In genomic region chr12:639566-639965, GRCh38 we compare ENCODE assay signal across 1 cellular context.
TF ChIP-seq lines count a peak whose summit lies in the region.

No MANE protein-coding gene starts in this region.

TF ChIP-seq in A549, 52 proteins besides CTCF, POLR2A, EP300 and RAD21 (continued from another document):
- TF ChIP-seq HMGXB4 (CRISPR knock-in tag; IDR thresholded peaks at IDR 0.05; ENCODE audit: borderline replicate concordance) = no peak
- no peak for TF ChIP-seq POLR2AphosphoS2 (conservative IDR thresholded peaks at IDR 0.05; ENCODE audit: low read length)
- no peak for TF ChIP-seq ELK1 (IDR thresholded peaks at IDR 0.05; ENCODE audit: low read depth, low read length)
- TF ChIP-seq MAX (IDR thresholded peaks at IDR 0.05) = no peak
- no peak for TF ChIP-seq ATOH8 (CRISPR knock-in tag; IDR thresholded peaks at IDR 0.05; ENCODE audit: low read depth)
- no peak for TF ChIP-seq JUNB (IDR thresholded peaks at IDR 0.05)
- TF ChIP-seq USF2 (IDR thresholded peaks at IDR 0.05) = no peak
- no peak for TF ChIP-seq EHF (CRISPR knock-in tag; IDR thresholded peaks at IDR 0.05)
- TF ChIP-seq RCOR1 (IDR thresholded peaks at IDR 0.05; ENCODE audit: low read depth, low read length) = no peak
- TF ChIP-seq E2F6 (IDR thresholded peaks at IDR 0.05; ENCODE audit: borderline replicate concordance, low read depth) = no peak
- no peak for TF ChIP-seq TP53 (CRISPR knock-in tag; IDR thresholded peaks at IDR 0.05)
- TF ChIP-seq REST (IDR thresholded peaks at IDR 0.05) = no peak
- no peak for TF ChIP-seq BCL3 (IDR thresholded peaks at IDR 0.05)
- TF ChIP-seq TFCP2L1 (CRISPR knock-in tag; IDR thresholded peaks at IDR 0.05) = no peak
- no peak for TF ChIP-seq KDM1A (IDR thresholded peaks at IDR 0.05; ENCODE audit: low read depth)
